ENCODE assay signal across 8 cellular contexts in genomic region chr5:17217421-17218352, GRCh38. TPM values are rescaled to one million over a fixed set of nuclear protein-coding genes. Genes with fewer than 3 reads are reported as not detected.
DNase-seq lines count a peak whose midpoint lies in the region; ATAC-seq and TF ChIP-seq lines count a peak whose summit lies in the region.

Gene BASP1 (plus strand): TSS chr5:17217631. CDS start chr5:17275217, 57,586 bp downstream.

- TF ChIP-seq POLR2A in right lobe of liver (IDR thresholded peaks at IDR 0.05) = peak; percentile 71

- H3K4me1 Mint-ChIP-seq in T-helper 2 cell treated with Interferon-gamma antibody and Interleukin-4, amounts not matched to agents 5 μg/mL and 100 μg/mL, for 36 hours (ENCODE audit: low read depth) = peaks cover 5% of the 10 kb centered on the region

- no peaks in the 10 kb centered on the region for H3K36me3 ChIP-seq in right lobe of liver

- peak; percentile 76 for DNase-seq in M059J (ENCODE audit: low read depth)
- DNase-seq in T-helper 2 cell treated with Interferon-gamma antibody and Interleukin-4, amounts not matched to agents 5 μg/mL and 100 μg/mL, for 36 hours (ENCODE audit: low spot score) = no peak
- DNase-seq in dermis blood vessel endothelial cell = peak; percentile 70
- DNase-seq in right lobe of liver = peak; percentile 73 to 87 (median 85)
- DNase-seq in stimulated activated CD8-positive, alpha-beta memory T cell treated with anti-CD3 and anti-CD28 coated beads, Interleukin-4, amount 100 ng/mL, for 48 hours = peak; percentile 32
- DNase-seq in GF-D8 (lab: John Stamatoyannopoulos, UW) = no peak

- TF ChIP-seq CTCF in right lobe of liver (IDR thresholded peaks at IDR 0.05) = no peak

- no peaks in the 10 kb centered on the region for H3K36me3 Mint-ChIP-seq in T-helper 2 cell treated with Interferon-gamma antibody and Interleukin-4, amounts not matched to agents 5 μg/mL and 100 μg/mL, for 36 hours (ENCODE audit: low read depth)

- ATAC-seq in GM21737 (IDR thresholded peaks at IDR 0.05; ENCODE audit: unreplicated experiment) (peak; percentile 45), right lobe of liver (peak; percentile 67 to 77 (median 70))

- H3K9me3 Mint-ChIP-seq in T-helper 2 cell treated with Interferon-gamma antibody and Interleukin-4, amounts not matched to agents 5 μg/mL and 100 μg/mL, for 36 hours = no peaks in the 10 kb centered on the region

- H3K4me1 ChIP-seq in right lobe of liver = no peaks in the 10 kb centered on the region

- H3K27me3 ChIP-seq in right lobe of liver = no peaks in the 10 kb centered on the region

- WGBS in right lobe of liver (ENCODE audit: insufficient coverage, low coverage, low lambda C conversion rate, missing lambda C conversion rate) = 3% methylated on average over 33 of the region's 93 CpGs

- peak within 1 kb of the TSS; percentile 58 for H3K4me3 Mint-ChIP-seq in T-helper 2 cell treated with Interferon-gamma antibody and Interleukin-4, amounts not matched to agents 5 μg/mL and 100 μg/mL, for 36 hours

- no peak within 1 kb of the TSS for H3K27ac Mint-ChIP-seq in T-helper 2 cell treated with Interferon-gamma antibody and Interleukin-4, amounts not matched to agents 5 μg/mL and 100 μg/mL, for 36 hours

- intact Hi-C loops in right lobe of liver (cut with DNase I) = loop anchor here in 1 of 2 donors (10.0 kb wide), 1 partner anchor 1077 kb away; no protein-coding TSS in a partner anchor

- no peaks in the 10 kb centered on the region for H3K9me3 ChIP-seq in right lobe of liver

- peaks cover 43% of the 10 kb centered on the region for H3K27me3 Mint-ChIP-seq in T-helper 2 cell treated with Interferon-gamma antibody and Interleukin-4, amounts not matched to agents 5 μg/mL and 100 μg/mL, for 36 hours (ENCODE audit: low read depth)

- H3K4me3 ChIP-seq in GM08714 (ENCODE audit: low read length) = peak within 1 kb of the TSS; percentile 91
- H3K4me3 ChIP-seq in right lobe of liver = peak within 1 kb of the TSS; percentile 35 to 50 (median 41)

- peak within 1 kb of the TSS in 2 of 3 donors; percentile 40 to 67 for H3K27ac ChIP-seq in right lobe of liver

RNA-seq across cellular contexts. Expression of gene BASP1, which starts in this region (rescaled TPM):
- 86.0 and 126 TPM in 2 replicates for total RNA-seq in M059J (2014; rRNA removed; shearing (Covaris generic))
- total RNA-seq in dermis blood vessel endothelial cell (4.4 and 9.3 TPM in 2 replicates), right lobe of liver (10 to 100 TPM in 1 of 6 experiments, 1 to 10 TPM in 5; 2.6 to 11.2 (median 4.7) TPM)

Comparison
In these comparisons a context has a peak if more than half of its experiments do, and no peak if none do; other contexts are left out.
1. DNase-seq: peak in M059J (single experiment), dermis blood vessel endothelial cell (single experiment), right lobe of liver (3 of 3) and stimulated activated CD8-positive, alpha-beta memory T cell treated with anti-CD3 and anti-CD28 coated beads, Interleukin-4, amount 100 ng/mL, for 48 hours (single experiment); none in T-helper 2 cell treated with Interferon-gamma antibody and Interleukin-4, amounts not matched to agents 5 μg/mL and 100 μg/mL, for 36 hours (single experiment) and GF-D8 (single experiment).